ENCODE assay signal across 17 cellular contexts in genomic region chr11:78319453-78319955, GRCh38.
A peak's percentile ranks its signal among the peaks of the same experiment; 100 is the strongest.
DNase-seq lines count a peak whose midpoint lies in the region; ATAC-seq and TF ChIP-seq lines count a peak whose summit lies in the region.
"Had no signal": no experiment of that assay in that cellular context is flagged by ENCODE, and none has a peak within 500 bp of the region (broad histone marks: within the 10 kb centered on the region; RNA-seq: fewer than 3 reads in every experiment).

No MANE protein-coding gene starts in this region.

- H3K27me3 ChIP-seq in right atrium auricular region (no peaks in the 10 kb centered on the region), vagina (no peaks in the 10 kb centered on the region)
- H3K27me3 ChIP-seq: adrenal gland, upper lobe of left lung had no signal

- no peak overlapping the region for H3K27ac ChIP-seq in right atrium auricular region
- H3K27ac ChIP-seq in vagina, result peak overlapping the region; percentile 65
- H3K27ac ChIP-seq: upper lobe of left lung had no signal

- H3K4me1 ChIP-seq in right atrium auricular region, result peaks cover 0 to 42% of the 10 kb centered on the region in 2 donors
- H3K4me1 ChIP-seq in vagina, result peaks cover 28% of the 10 kb centered on the region

- H3K4me3 ChIP-seq in right atrium auricular region (no peak overlapping the region), astrocyte of the spinal cord (ENCODE audit: low read depth, low read length) (no peak overlapping the region), vagina (no peak overlapping the region)
- H3K4me3 ChIP-seq: adrenal gland, upper lobe of left lung had no signal

- in situ Hi-C loops in astrocyte of the spinal cord (cut with HindIII; ENCODE audit: low sequenced_read_pairs), result no loop called here

- H3K36me3 ChIP-seq in right atrium auricular region (no peaks in the 10 kb centered on the region), vagina (no peaks in the 10 kb centered on the region)
- H3K36me3 ChIP-seq: adrenal gland, upper lobe of left lung had no signal

- no peak for TF ChIP-seq POLR2A in vagina (IDR thresholded peaks at IDR 0.05)

- H3K9me3 ChIP-seq in right atrium auricular region (no peaks in the 10 kb centered on the region), vagina (no peaks in the 10 kb centered on the region)
- H3K9me3 ChIP-seq: adrenal gland, upper lobe of left lung had no signal

- ATAC-seq in Right ventricle myocardium inferior (peak; percentile 26), left colon (peak; percentile 81)

- DNase-seq in Right ventricle myocardium inferior (ENCODE audit: missing footprints), result no peak
- no peak for DNase-seq in right atrium auricular region (ENCODE audit: low spot score)
- DNase-seq in astrocyte of the spinal cord (ENCODE audit: low read depth, low spot score), result peak; percentile 15
- DNase-seq in left colon, result peak in 1 of 2 donors; percentile 31
- no peak for DNase-seq in vagina (ENCODE audit: extremely low spot score in 2 of 2)
- no peak for DNase-seq in HT-29 (ENCODE audit: low spot score)
- DNase-seq in HCEC 1CT, result no peak
- DNase-seq in activated CD4-positive, alpha-beta T cell treated with anti-CD3 and anti-CD28 coated beads, Interleukin-2, amount 50 U/mL, for 4 hours, result no peak
- DNase-seq: ACHN; activated T-cell treated with anti-CD3 and anti-CD28 coated beads for 4 hours; adrenal gland; DMS53; effector CD4-positive, alpha-beta T cell; GOT3; mammary epithelial cell; NCI-H524; upper lobe of left lung had no signal

- no peak for TF ChIP-seq CTCF in right atrium auricular region (IDR thresholded peaks at IDR 0.05)
- no peak for TF ChIP-seq CTCF in astrocyte of the spinal cord (IDR thresholded peaks at IDR 0.05; ENCODE audit: low read depth, low read length)
- no peak for TF ChIP-seq CTCF in vagina (IDR thresholded peaks at IDR 0.05)

- intact Hi-C loops in Right ventricle myocardium inferior (cut with DNase I) (no loop called here), left colon (cut with DNase I, micrococcal nuclease) (no loop called here), vagina (cut with DNase I) (loop anchor here (10.0 kb wide), 1 partner anchor 95 kb away; the partner anchor contains the start of gene GAB2)
